Comparison of ENCODE assay signal across 22 cellular contexts in genomic region chr2:128286011-128286721, GRCh38. TPM values are rescaled to one million over a fixed set of nuclear protein-coding genes. Genes with fewer than 3 reads are reported as not detected.
DNase-seq lines count a peak whose midpoint lies in the region; ATAC-seq lines count a peak whose summit lies in the region.
"Had no signal": no experiment of that assay in that cellular context is flagged by ENCODE, and none has a peak within 500 bp of the region (broad histone marks: within the 10 kb centered on the region; RNA-seq: fewer than 3 reads in every experiment).

No MANE protein-coding gene starts in this region.

- H3K9ac ChIP-seq in NT2/D1 (ENCODE audit: insufficient read length, low read depth) (peak overlapping the region; percentile 12), trophoblast cell (ENCODE audit: low read length) (no peak overlapping the region)
- H3K9ac ChIP-seq: SK-N-SH had no signal

- no peak overlapping the region for H3K4me2 ChIP-seq in trophoblast cell (ENCODE audit: low read length)
- H3K4me2 ChIP-seq: SK-N-SH, smooth muscle cell had no signal

- DNase-seq in NT2/D1 (ENCODE audit: low read depth, low spot score), result no peak
- peak; percentile 69 for DNase-seq in dermis blood vessel endothelial cell
- peak; percentile 70 for DNase-seq in islet precursor cell
- no peak for DNase-seq in trophoblast cell
- no peak for DNase-seq in DMS79 (lab: John Stamatoyannopoulos, UW)
- DNase-seq in left colon, result no peak
- DNase-seq: activated B cell treated with CpG ODN at 0.5 μM for 24 hours; activated CD4-positive, alpha-beta T cell treated with anti-CD3 and anti-CD28 coated beads, Interleukin-2, amount 50 U/mL, for 4 hours; activated naive CD4-positive, alpha-beta T cell treated with anti-CD3 and anti-CD28 coated beads, Interleukin-2, amount 50 U/mL, for 16 hours; anterior cingulate cortex; C1 segment of cervical spinal cord; dorsolateral prefrontal cortex; hippocampal formation; NCI-H1048; NCI-H1694 treated with DMSO at 0.1 percent for 48 hours; NCI-H526 treated with DMSO at 0.1 percent for 48 hours; SK-N-SH had no signal

- no peak overlapping the region for H2AFZ ChIP-seq in trophoblast cell (ENCODE audit: insufficient read depth, low read length, poor library complexity)

- H2BK12ac ChIP-seq in trophoblast cell (ENCODE audit: low read length), result peak overlapping the region; percentile 1

- intact Hi-C loops in left colon (cut with DNase I, micrococcal nuclease), result no loop called here

- H3K14ac ChIP-seq in trophoblast cell (ENCODE audit: low read length), result no peak overlapping the region

- WGBS in trophoblast cell (ENCODE audit: extremely low coverage, insufficient coverage, insufficient read length), result no CpG with 5 or more reads among the region's 13 CpGs

- no peak overlapping the region for H2BK5ac ChIP-seq in trophoblast cell (ENCODE audit: low read depth, low read length, poor library complexity)

- H3K36me3 ChIP-seq in NT2/D1 (ENCODE audit: insufficient read depth, insufficient read length, low read length) (peaks cover 74% of the 10 kb centered on the region), trophoblast cell (ENCODE audit: control insufficient read depth in 1 of 2, insufficient read depth in 2 of 2, low read length in 2 of 2) (peaks cover 11 to 20% of the 10 kb centered on the region in 2 experiments)
- H3K36me3 ChIP-seq: cardiac muscle cell, HAP-1 had no signal

- peak overlapping the region; percentile 39 for H3K18ac ChIP-seq in trophoblast cell (ENCODE audit: low read length)

- H3K4ac ChIP-seq in trophoblast cell (ENCODE audit: low read depth, low read length), result no peak overlapping the region

- no peak overlapping the region for H2BK120ac ChIP-seq in trophoblast cell (ENCODE audit: insufficient read depth, low read length, poor library complexity)

- peak overlapping the region; percentile 14 for H4K91ac ChIP-seq in trophoblast cell (ENCODE audit: low read depth, low read length)

- H3K4me1 ChIP-seq in NT2/D1 (ENCODE audit: insufficient read depth, insufficient read length), result peaks cover 46% of the 10 kb centered on the region
- H3K4me1 ChIP-seq in trophoblast cell (ENCODE audit: control insufficient read depth in 1 of 2, insufficient read depth in 2 of 2, low read length in 2 of 2), result peaks cover 21 to 26% of the 10 kb centered on the region in 2 experiments
- H3K4me1 ChIP-seq: HAP-1 had no signal

- H4K12ac ChIP-seq in trophoblast cell (ENCODE audit: low read depth, low read length), result no peak overlapping the region

- H3K79me2 ChIP-seq in trophoblast cell (ENCODE audit: control insufficient read depth, insufficient read depth, low read length, poor library complexity), result peaks cover 7% of the 10 kb centered on the region

- H3K27ac ChIP-seq in trophoblast cell (ENCODE audit: low read depth, low read length), result no peak overlapping the region
- H3K27ac ChIP-seq: cardiac muscle cell, epithelial cell of prostate had no signal

- H3K79me1 ChIP-seq in trophoblast cell (ENCODE audit: low read length), result peaks cover 9% of the 10 kb centered on the region

- no peak overlapping the region for H4K8ac ChIP-seq in trophoblast cell (ENCODE audit: low read depth, low read length)

- no peaks in the 10 kb centered on the region for H3K27me3 ChIP-seq in NT2/D1 (ENCODE audit: insufficient read depth, insufficient read length)
- no peaks in the 10 kb centered on the region for H3K27me3 ChIP-seq in trophoblast cell (ENCODE audit: insufficient read depth, low read length)
- H3K27me3 ChIP-seq: cardiac muscle cell, dorsolateral prefrontal cortex had no signal

- no peak overlapping the region for H2AK5ac ChIP-seq in trophoblast cell (ENCODE audit: low read length)

- H3K9me3 ChIP-seq in NT2/D1 (ENCODE audit: insufficient read depth, low read length) (no peaks in the 10 kb centered on the region), trophoblast cell (ENCODE audit: insufficient read depth, low read depth, low read length) (peaks cover 3% of the 10 kb centered on the region)
- H3K9me3 ChIP-seq: HAP-1 had no signal

- H3K4me3 ChIP-seq in NT2/D1 (ENCODE audit: insufficient read length, low read depth) (no peak overlapping the region), trophoblast cell (ENCODE audit: low read depth, low read length) (no peak overlapping the region)
- H3K4me3 ChIP-seq: cardiac muscle cell, dorsolateral prefrontal cortex, HAP-1, smooth muscle cell had no signal

- H3K23ac ChIP-seq in trophoblast cell (ENCODE audit: low read length), result no peak overlapping the region

- ATAC-seq in GM18502 (IDR thresholded peaks at IDR 0.05; ENCODE audit: poor library complexity, unreplicated experiment), result no peak
- ATAC-seq in left colon, result no peak

RNA-seq across cellular contexts. Expression of gene HS6ST1, which starts 32.5 kb away (rescaled TPM):
- total RNA-seq in dermis blood vessel endothelial cell, result 20.2 and 27.1 TPM in 2 replicates
- 26.6 and 27.7 TPM in 2 replicates for polyA plus RNA-seq in trophoblast cell (2013)
- total RNA-seq in left colon, result 10 to 100 TPM; 20.5 to 40.4 TPM

Comparison
In these comparisons a context has a peak if more than half of its experiments do, and no peak if none do; other contexts are left out.
1. DNase-seq: peak in dermis blood vessel endothelial cell (single experiment) and islet precursor cell (single experiment); none in NT2/D1 (single experiment), trophoblast cell (0 of 2), DMS79 (single experiment) and left colon (0 of 2).